24 cellular contexts compared by ENCODE assay signal in the genomic region with DNA sequence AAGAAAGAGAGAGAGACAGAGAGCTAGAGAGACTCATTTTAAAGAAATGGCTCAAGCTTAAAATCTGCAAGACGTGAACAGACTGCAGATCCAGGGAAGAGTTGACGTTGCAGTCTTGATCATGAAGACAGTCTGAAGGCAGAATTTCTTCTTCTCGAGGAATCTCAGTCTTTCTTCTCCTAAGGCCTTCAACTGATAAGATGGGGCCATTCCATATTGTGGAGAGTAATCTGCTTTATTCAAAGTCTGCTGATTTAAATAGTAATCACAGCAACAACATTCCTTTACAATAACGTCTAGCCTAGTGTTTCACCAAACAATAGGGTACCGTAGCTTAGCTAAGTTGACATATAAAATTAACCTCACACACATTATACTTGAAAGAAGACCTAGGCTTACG.
"Had no signal": no experiment of that assay in that cellular context is flagged by ENCODE, and none has a peak within 500 bp of the region (broad histone marks: within the 10 kb centered on the region; RNA-seq: fewer than 3 reads in every experiment).

No MANE protein-coding gene starts in this region.

- H3K4me1 ChIP-seq: colonic mucosa, esophagus muscularis mucosa, esophagus squamous epithelium, foreskin keratinocyte, gastrocnemius medialis, gastroesophageal sphincter, heart left ventricle, heart right ventricle had no signal

- H3K27ac Mint-ChIP-seq: dendritic cell treated with granulocyte-macrophage colony-stimulating factor and Interleukin-4, amounts not matched to agents 40 ng/mL and 50 ng/mL, for 4 days; effector memory CD8-positive, alpha-beta T cell had no signal

- DNase-seq: colonic mucosa; cortex of kidney; dermis blood vessel endothelial cell; dorsolateral prefrontal cortex; effector CD4-positive, alpha-beta T cell; effector CD8-positive, alpha-beta T cell; effector memory CD4-positive, alpha-beta T cell; effector memory CD8-positive, alpha-beta T cell; erythroblast; esophagus squamous epithelium; foreskin fibroblast; foreskin keratinocyte; foreskin melanocyte; gastrocnemius medialis; glutamatergic neuron; head of caudate nucleus; heart left ventricle; heart right ventricle had no signal

- H3K9me3 ChIP-seq: colonic mucosa, esophagus muscularis mucosa, esophagus squamous epithelium, gastrocnemius medialis, gastroesophageal sphincter, heart left ventricle, heart right ventricle had no signal

- H3K4me3 Mint-ChIP-seq: dendritic cell treated with granulocyte-macrophage colony-stimulating factor and Interleukin-4, amounts not matched to agents 40 ng/mL and 50 ng/mL, for 4 days; effector memory CD8-positive, alpha-beta T cell had no signal

- H3K27me3 ChIP-seq: colonic mucosa, dorsolateral prefrontal cortex, esophagus muscularis mucosa, esophagus squamous epithelium, foreskin keratinocyte, gastrocnemius medialis, gastroesophageal sphincter, heart left ventricle, heart right ventricle had no signal

- H3K36me3 ChIP-seq: colonic mucosa, esophagus muscularis mucosa, esophagus squamous epithelium, gastrocnemius medialis, gastroesophageal sphincter, heart left ventricle, heart right ventricle had no signal

- H3K27me3 Mint-ChIP-seq: dendritic cell treated with granulocyte-macrophage colony-stimulating factor and Interleukin-4, amounts not matched to agents 40 ng/mL and 50 ng/mL, for 4 days; effector memory CD8-positive, alpha-beta T cell had no signal

- H3K4me3 ChIP-seq: colonic mucosa, coronary artery, dorsolateral prefrontal cortex, esophagus muscularis mucosa, esophagus squamous epithelium, gastrocnemius medialis, gastroesophageal sphincter, heart left ventricle, heart right ventricle had no signal

- ATAC-seq: effector memory CD8-positive, alpha-beta T cell; esophagus mucosa; foreskin keratinocyte; gastrocnemius medialis; gastroesophageal sphincter; heart left ventricle; heart right ventricle had no signal

- H3K27ac ChIP-seq: colonic mucosa, coronary artery, dorsolateral prefrontal cortex, epithelial cell of prostate, esophagus muscularis mucosa, esophagus squamous epithelium, foreskin keratinocyte, gastrocnemius medialis, gastroesophageal sphincter, heart left ventricle, heart right ventricle had no signal
